Comparison of ENCODE assay signal across 8 cellular contexts in the genomic region with DNA sequence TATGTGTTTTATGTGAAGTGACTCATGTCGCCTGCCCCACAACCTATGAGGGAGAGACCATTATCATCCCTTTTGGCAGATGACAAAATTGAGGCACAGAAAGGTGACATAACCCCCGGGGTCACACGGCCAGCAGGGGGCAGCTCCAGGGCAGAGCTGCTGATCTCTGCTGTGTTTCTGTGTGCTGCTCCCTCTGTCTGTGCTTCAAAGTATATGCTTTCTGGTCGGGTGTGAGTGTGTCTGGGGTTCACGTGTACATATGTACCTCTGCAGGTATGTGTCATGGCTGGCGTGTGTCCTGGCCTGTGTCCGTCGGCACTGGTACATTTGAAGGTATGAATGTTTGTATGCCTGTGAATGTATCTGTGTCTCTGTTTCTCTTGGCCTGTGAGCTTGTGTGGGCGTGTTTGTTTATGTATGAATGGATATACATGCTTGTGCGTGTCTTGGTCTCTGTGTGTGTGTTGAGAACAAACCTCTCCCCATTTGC. TPM values are rescaled to one million over a fixed set of nuclear protein-coding genes. Genes with fewer than 3 reads are reported as not detected.
DNase-seq lines count a peak whose midpoint lies in the region; ATAC-seq and TF ChIP-seq lines count a peak whose summit lies in the region.

No MANE protein-coding gene starts in this region.

- peaks cover 30% of the 10 kb centered on the region for H3K4me1 Mint-ChIP-seq in GM23338

- H2AFZ ChIP-seq in GM23338 (no peak overlapping the region), OCI-LY7 (ENCODE audit: low read length) (no peak overlapping the region)

- no peaks in the 10 kb centered on the region for H3K9me3 ChIP-seq in OCI-LY7 (ENCODE audit: low read length)

- peaks cover 24% of the 10 kb centered on the region for H3F3A ChIP-seq in GM23338 (replicated peaks; ENCODE audit: low read depth)

- H3K27ac Mint-ChIP-seq in GM23338: no peak overlapping the region

- intact Hi-C loops in OCI-LY7 (cut with micrococcal nuclease; ENCODE audit: unreplicated experiment): loop anchor here (1.0 kb wide), 1 partner anchor 13 kb away; no protein-coding TSS in a partner anchor

- peaks cover 10% of the 10 kb centered on the region; the same call in 2 of the 3 replicates for H3K36me3 Mint-ChIP-seq in GM23338 (ENCODE audit: low read depth)

- BruUV-seq in OCI-LY7 (replicated peaks; lab: Mats Ljungman, UMichigan): no TSS peak

- H3K4me2 ChIP-seq in GM23338 (no peak overlapping the region), OCI-LY7 (ENCODE audit: low read length) (peak overlapping the region; percentile 98)

- peaks cover 29% of the 10 kb centered on the region for H3K27me3 ChIP-seq in GM23338 (ENCODE audit: insufficient read depth)

- H3K9me2 ChIP-seq in GM23338 (ENCODE audit: insufficient read depth) (peaks cover 4% of the 10 kb centered on the region; the same call in 1 of the 2 replicates), OCI-LY7 (ENCODE audit: insufficient read depth, low read length) (no peaks in the 10 kb centered on the region)

- peak; percentile 60 for DNase-seq in CD1c-positive myeloid dendritic cell (ENCODE audit: extremely low spot score)
- peak; percentile 84 for DNase-seq in GM23338 (ENCODE audit: low spot score)
- DNase-seq in OCI-LY7 (ENCODE audit: low spot score): peak; percentile 86
- DNase-seq in activated T-helper 1 cell treated with Interleukin-2 at 50 U/mL for 16 hours (ENCODE audit: low read depth): peak; percentile 58
- peak; percentile 44 for DNase-seq in fibroblast of villous mesenchyme (ENCODE audit: low read depth)
- DNase-seq in stimulated activated CD4-positive, alpha-beta T cell treated with anti-CD3 and anti-CD28 coated beads, Interleukin-12 subunit alpha, Interleukin-12 subunit beta, amount 100 ng/mL, for 4 hours: peak; percentile 75
- no peak for DNase-seq in middle frontal gyrus (ENCODE audit: extremely low spot score, low spot score)

- peaks cover 57% of the 10 kb centered on the region for H3K27me3 Mint-ChIP-seq in GM23338 (ENCODE audit: insufficient read depth, low read depth, poor library complexity)

- CTCF ChIA-PET in OCI-LY7 (lab: Charles Lee; ENCODE audit: unreplicated experiment): interaction anchor here (0.6 kb wide), 1 partner anchor 16 kb away, joined by 3 read pairs; no protein-coding TSS in a partner anchor

- H3K4me1 ChIP-seq in GM23338 (ENCODE audit: insufficient read depth) (peaks cover 5% of the 10 kb centered on the region; the same call in 1 of the 2 replicates), OCI-LY7 (ENCODE audit: insufficient read depth, low read length, poor library complexity, severe bottlenecking) (peaks cover 46% of the 10 kb centered on the region)

- H3K4me3 ChIP-seq in GM23338 (no peak overlapping the region), OCI-LY7 (ENCODE audit: low read depth, low read length, poor library complexity, severe bottlenecking) (no peak overlapping the region), fibroblast of villous mesenchyme (ENCODE audit: low read depth, low read length) (no peak overlapping the region)

- TF ChIP-seq CTCF in GM23338 (conservative IDR thresholded peaks at IDR 0.05; ENCODE audit: low read depth in 2 of 2) (peak; percentile 85 to 91), OCI-LY7 (conservative IDR thresholded peaks at IDR 0.05; ENCODE audit: low read length) (peak; percentile 99), fibroblast of villous mesenchyme (IDR thresholded peaks at IDR 0.05; ENCODE audit: insufficient read depth, low read depth, low read length) (peak; percentile 71)

- peak overlapping the region; percentile 9; the same call in 1 of the 3 replicates for H3K4me3 Mint-ChIP-seq in GM23338

- H4K20me1 ChIP-seq in GM23338 (replicated peaks; ENCODE audit: insufficient read depth): peaks cover 18% of the 10 kb centered on the region; the same call in 1 of the 2 replicates
- 0 out of 2 replicates have a peak, but pooled peaks cover 4% of the 10 kb centered on the region for H4K20me1 ChIP-seq in OCI-LY7 (ENCODE audit: insufficient read depth, low read length)

- peak; percentile 4; the same call in 2 of the 3 replicates for ATAC-seq in GM23338
- ATAC-seq in HG02588 (IDR thresholded peaks at IDR 0.05; ENCODE audit: unreplicated experiment): no peak

- H3K79me2 ChIP-seq in GM23338 (replicated peaks; ENCODE audit: insufficient read depth) (no peaks in the 10 kb centered on the region), OCI-LY7 (ENCODE audit: insufficient read depth, low read depth, low read length) (peaks cover 32% of the 10 kb centered on the region)

- no peaks in the 10 kb centered on the region for H3K36me3 ChIP-seq in GM23338 (ENCODE audit: insufficient read depth)
- peaks cover 37% of the 10 kb centered on the region for H3K36me3 ChIP-seq in OCI-LY7 (ENCODE audit: insufficient read depth, low read length)

- POLR2A ChIA-PET in OCI-LY7 (lab: Charles Lee): interaction anchor here (0.6 to 0.7 kb wide), 2 partner anchors 11 to 15 kb away, joined by 3 to 8 read pairs; no protein-coding TSS in a partner anchor

- peaks cover 7% of the 10 kb centered on the region; the same call in 2 of the 3 replicates for H3K9me3 Mint-ChIP-seq in GM23338

- H3K27ac ChIP-seq in GM23338 (ENCODE audit: low read depth) (no peak overlapping the region), OCI-LY7 (ENCODE audit: low read depth, low read length, poor library complexity, severe bottlenecking) (peak overlapping the region; percentile 2)

TF ChIP-seq in GM23338, 12 proteins besides CTCF, POLR2A, EP300 and RAD21 (continues in another document):
- TF ChIP-seq, protein P1, sequence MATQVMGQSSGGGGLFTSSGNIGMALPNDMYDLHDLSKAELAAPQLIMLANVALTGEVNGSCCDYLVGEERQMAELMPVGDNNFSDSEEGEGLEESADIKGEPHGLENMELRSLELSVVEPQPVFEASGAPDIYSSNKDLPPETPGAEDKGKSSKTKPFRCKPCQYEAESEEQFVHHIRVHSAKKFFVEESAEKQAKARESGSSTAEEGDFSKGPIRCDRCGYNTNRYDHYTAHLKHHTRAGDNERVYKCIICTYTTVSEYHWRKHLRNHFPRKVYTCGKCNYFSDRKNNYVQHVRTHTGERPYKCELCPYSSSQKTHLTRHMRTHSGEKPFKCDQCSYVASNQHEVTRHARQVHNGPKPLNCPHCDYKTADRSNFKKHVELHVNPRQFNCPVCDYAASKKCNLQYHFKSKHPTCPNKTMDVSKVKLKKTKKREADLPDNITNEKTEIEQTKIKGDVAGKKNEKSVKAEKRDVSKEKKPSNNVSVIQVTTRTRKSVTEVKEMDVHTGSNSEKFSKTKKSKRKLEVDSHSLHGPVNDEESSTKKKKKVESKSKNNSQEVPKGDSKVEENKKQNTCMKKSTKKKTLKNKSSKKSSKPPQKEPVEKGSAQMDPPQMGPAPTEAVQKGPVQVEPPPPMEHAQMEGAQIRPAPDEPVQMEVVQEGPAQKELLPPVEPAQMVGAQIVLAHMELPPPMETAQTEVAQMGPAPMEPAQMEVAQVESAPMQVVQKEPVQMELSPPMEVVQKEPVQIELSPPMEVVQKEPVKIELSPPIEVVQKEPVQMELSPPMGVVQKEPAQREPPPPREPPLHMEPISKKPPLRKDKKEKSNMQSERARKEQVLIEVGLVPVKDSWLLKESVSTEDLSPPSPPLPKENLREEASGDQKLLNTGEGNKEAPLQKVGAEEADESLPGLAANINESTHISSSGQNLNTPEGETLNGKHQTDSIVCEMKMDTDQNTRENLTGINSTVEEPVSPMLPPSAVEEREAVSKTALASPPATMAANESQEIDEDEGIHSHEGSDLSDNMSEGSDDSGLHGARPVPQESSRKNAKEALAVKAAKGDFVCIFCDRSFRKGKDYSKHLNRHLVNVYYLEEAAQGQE (IDR thresholded peaks at IDR 0.05; ENCODE audit: unreplicated experiment): no peak
- TF ChIP-seq EZH2phosphoT487 (IDR thresholded peaks at IDR 0.05; ENCODE audit: unreplicated experiment) (no peak), STAT1 (IDR thresholded peaks at IDR 0.05; ENCODE audit: unreplicated experiment) (no peak), ZNF331 (CRISPR knock-in tag; IDR thresholded peaks at IDR 0.05; ENCODE audit: low read depth) (no peak), CREB1 (CRISPR knock-in tag; IDR thresholded peaks at IDR 0.05; ENCODE audit: low read depth) (no peak), POLR2AphosphoS5 (IDR thresholded peaks at IDR 0.05; ENCODE audit: low read depth) (no peak), JUNB (IDR thresholded peaks at IDR 0.05; ENCODE audit: unreplicated experiment) (no peak), NANOG (IDR thresholded peaks at IDR 0.05; ENCODE audit: borderline replicate concordance) (no peak)
- TF ChIP-seq, protein P2, sequence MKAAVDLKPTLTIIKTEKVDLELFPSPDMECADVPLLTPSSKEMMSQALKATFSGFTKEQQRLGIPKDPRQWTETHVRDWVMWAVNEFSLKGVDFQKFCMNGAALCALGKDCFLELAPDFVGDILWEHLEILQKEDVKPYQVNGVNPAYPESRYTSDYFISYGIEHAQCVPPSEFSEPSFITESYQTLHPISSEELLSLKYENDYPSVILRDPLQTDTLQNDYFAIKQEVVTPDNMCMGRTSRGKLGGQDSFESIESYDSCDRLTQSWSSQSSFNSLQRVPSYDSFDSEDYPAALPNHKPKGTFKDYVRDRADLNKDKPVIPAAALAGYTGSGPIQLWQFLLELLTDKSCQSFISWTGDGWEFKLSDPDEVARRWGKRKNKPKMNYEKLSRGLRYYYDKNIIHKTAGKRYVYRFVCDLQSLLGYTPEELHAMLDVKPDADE (IDR thresholded peaks at IDR 0.05): no peak

RNA-seq across cellular contexts. Expression of a gene that starts 7.1 kb away (rescaled TPM):
- total RNA-seq in GM23338 (2014; rRNA removed; shearing (Covaris generic)): 10.9 and 16.2 TPM in 2 replicates
- polyA plus RNA-seq in GM23338 (2016; fragmentation: Nextera tagmentation; extraction: Ambion mirVana): 4.3 and 5.8 TPM in 2 replicates
- total RNA-seq in OCI-LY7 (2014; rRNA removed; shearing (Covaris generic)): 11.5 and 21.2 TPM in 2 replicates
- 35.6 and 39.3 TPM in 2 replicates for total RNA-seq in OCI-LY7 (2022)
- 2.3 and 3.0 TPM in 2 replicates for total RNA-seq in fibroblast of villous mesenchyme

RNA-seq across cellular contexts. Expression of a gene that starts 22.6 kb away (rescaled TPM):
- total RNA-seq in GM23338 (2014; rRNA removed; shearing (Covaris generic)): not detected in 2 replicates
- 0.39 TPM in 1 of 2 replicates, not detected in the other for polyA plus RNA-seq in GM23338 (2016; fragmentation: Nextera tagmentation; extraction: Ambion mirVana)
- not detected in 2 replicates for total RNA-seq in OCI-LY7 (2014; rRNA removed; shearing (Covaris generic))
- not detected in 2 replicates for total RNA-seq in OCI-LY7 (2022)
- total RNA-seq in fibroblast of villous mesenchyme: not detected in 2 replicates

RNA-seq across cellular contexts. Expression of a gene that starts 30.0 kb away (rescaled TPM):
- total RNA-seq in GM23338 (2014; rRNA removed; shearing (Covaris generic)): 6.7 TPM in 1 of 2 replicates, not detected in the other
- polyA plus RNA-seq in GM23338 (2016; fragmentation: Nextera tagmentation; extraction: Ambion mirVana): 54.5 and 71.5 TPM in 2 replicates
- total RNA-seq in OCI-LY7 (2014; rRNA removed; shearing (Covaris generic)): not detected in 2 replicates
- total RNA-seq in OCI-LY7 (2022) (0.81 and 0.95 TPM in 2 replicates), fibroblast of villous mesenchyme (0.32 TPM in 1 of 2 replicates, not detected in the other)
